Comparison of ENCODE assay signal across 8 cellular contexts in genomic region chr6:30515106-30515505, GRCh38. TPM values are rescaled to one million over a fixed set of nuclear protein-coding genes. Genes with fewer than 3 reads are reported as not detected.
A peak's percentile ranks its signal among the peaks of the same experiment; 100 is the strongest.
DNase-seq lines count a peak whose midpoint lies in the region; ATAC-seq and TF ChIP-seq lines count a peak whose summit lies in the region.
"Had no signal": no experiment of that assay in that cellular context is flagged by ENCODE, and none has a peak within 500 bp of the region (broad histone marks: within the 10 kb centered on the region; RNA-seq: fewer than 3 reads in every experiment).

No MANE protein-coding gene starts in this region.

- POLR2A ChIA-PET in WTC11 (lab: Charles Lee) = no interaction called here

- H3K4me3 ChIP-seq in HL-60 (replicated peaks; ENCODE audit: insufficient read depth, low read length) (no peak overlapping the region), iPS DF 6.9 (ENCODE audit: low read length) (no peak overlapping the region)

- CTCF ChIA-PET in WTC11 (lab: Charles Lee) = interaction anchor here (1.9 kb wide), 1 partner anchor 30 kb away, joined by 7 read pairs; no protein-coding TSS in a partner anchor

- DNase-seq in HL-60 (ENCODE audit: low read depth in 1 of 2, low spot score in 1 of 2) (no peak), WTC11 (ENCODE audit: low spot score) (no peak), iPS DF 6.9 (ENCODE audit: low read depth, low spot score) (no peak), NCI-H510A (lab: John Stamatoyannopoulos, UW) (no peak)
- no peak for DNase-seq in stimulated activated effector memory CD8-positive, alpha-beta T cell treated with anti-CD3 and anti-CD28 coated beads, Interleukin-12 subunit alpha, Interleukin-12 subunit beta, amount 100 ng/mL, for 72 hours (ENCODE audit: low spot score in 2 of 2)
- DNase-seq in effector CD4-positive, alpha-beta T cell = no peak
- DNase-seq: head of caudate nucleus had no signal

- no CpG with 5 or more reads among the region's 4 CpGs for WGBS in iPS DF 6.9 (ENCODE audit: insufficient coverage, insufficient read length)

- ATAC-seq in WTC11 (peak; percentile 19), HG03095 (IDR thresholded peaks at IDR 0.05; ENCODE audit: unreplicated experiment) (no peak)
- no peak for ATAC-seq in stimulated activated effector memory CD8-positive, alpha-beta T cell treated with anti-CD3 and anti-CD28 coated beads, Interleukin-12 subunit alpha, Interleukin-12 subunit beta, amount 100 ng/mL, for 72 hours

- H3K27me3 Mint-ChIP-seq in WTC11 (ENCODE audit: low read depth) = no peaks in the 10 kb centered on the region

- peak overlapping the region; percentile 100 for H3K27ac Mint-ChIP-seq in WTC11
- H3K27ac Mint-ChIP-seq in stimulated activated effector memory CD8-positive, alpha-beta T cell treated with anti-CD3 and anti-CD28 coated beads, Interleukin-12 subunit alpha, Interleukin-12 subunit beta, amount 100 ng/mL, for 72 hours = peak overlapping the region; percentile 97

- peaks cover 29% of the 10 kb centered on the region for H3K4me1 Mint-ChIP-seq in WTC11
- H3K4me1 Mint-ChIP-seq in stimulated activated effector memory CD8-positive, alpha-beta T cell treated with anti-CD3 and anti-CD28 coated beads, Interleukin-12 subunit alpha, Interleukin-12 subunit beta, amount 100 ng/mL, for 72 hours = peaks cover 40% of the 10 kb centered on the region

- no peaks in the 10 kb centered on the region for H3K36me3 ChIP-seq in iPS DF 6.9 (ENCODE audit: control insufficient read depth, insufficient read depth, low read length)

- peaks cover 14% of the 10 kb centered on the region for H3K9me3 Mint-ChIP-seq in WTC11
- H3K9me3 Mint-ChIP-seq in stimulated activated effector memory CD8-positive, alpha-beta T cell treated with anti-CD3 and anti-CD28 coated beads, Interleukin-12 subunit alpha, Interleukin-12 subunit beta, amount 100 ng/mL, for 72 hours = no peaks in the 10 kb centered on the region

- H3K27me3 ChIP-seq in HL-60 (ENCODE audit: insufficient read depth, poor library complexity, severe bottlenecking) (no peaks in the 10 kb centered on the region), iPS DF 6.9 (ENCODE audit: control insufficient read depth, insufficient read depth, low read length) (no peaks in the 10 kb centered on the region)

- no peaks in the 10 kb centered on the region for H3K9me3 ChIP-seq in iPS DF 6.9 (ENCODE audit: control insufficient read depth, insufficient read depth, low read length)

- TF ChIP-seq CTCF in HL-60 (IDR thresholded peaks at IDR 0.05; ENCODE audit: insufficient read depth, low read length) (no peak), WTC11 (IDR thresholded peaks at IDR 0.05) (no peak)

- peak overlapping the region; percentile 80 for H3K4me3 Mint-ChIP-seq in WTC11
- H3K4me3 Mint-ChIP-seq in stimulated activated effector memory CD8-positive, alpha-beta T cell treated with anti-CD3 and anti-CD28 coated beads, Interleukin-12 subunit alpha, Interleukin-12 subunit beta, amount 100 ng/mL, for 72 hours = peak overlapping the region; percentile 75

- H3K27ac ChIP-seq in HL-60 (replicated peaks) (peak overlapping the region; percentile 97), iPS DF 6.9 (ENCODE audit: low read length) (peak overlapping the region; percentile 30)

- no peaks in the 10 kb centered on the region for H3K4me1 ChIP-seq in iPS DF 6.9 (ENCODE audit: control insufficient read depth, insufficient read depth, low read length)

- H3K36me3 Mint-ChIP-seq in WTC11 = peaks cover 18% of the 10 kb centered on the region
- H3K36me3 Mint-ChIP-seq in stimulated activated effector memory CD8-positive, alpha-beta T cell treated with anti-CD3 and anti-CD28 coated beads, Interleukin-12 subunit alpha, Interleukin-12 subunit beta, amount 100 ng/mL, for 72 hours = peaks cover 15% of the 10 kb centered on the region

TF ChIP-seq in WTC11, 78 proteins besides CTCF, POLR2A, EP300 and RAD21:
- TF ChIP-seq ZNF425 (CRISPR knock-in tag; conservative IDR thresholded peaks at IDR 0.05) = no peak
- TF ChIP-seq MYBL2 (CRISPR knock-in tag; IDR thresholded peaks at IDR 0.05) = no peak
- no peak for TF ChIP-seq FOXJ3 (CRISPR knock-in tag; IDR thresholded peaks at IDR 0.05; ENCODE audit: borderline replicate concordance)

RNA-seq across cellular contexts. Expression of gene HLA-E, which starts 25.8 kb away (rescaled TPM):
- total RNA-seq in WTC11 (2021) = 44.6 to 49.0 TPM (median 44.7 TPM) in 3 replicates

RNA-seq across cellular contexts. Expression of gene GNL1, which starts 41.2 kb away (rescaled TPM):
- 69.1 to 85.7 TPM (median 72.8 TPM) in 3 replicates for total RNA-seq in WTC11 (2021)

RNA-seq across cellular contexts. Expression of gene PRR3, which starts 42.0 kb away (rescaled TPM):
- total RNA-seq in WTC11 (2021) = 10.1 to 13.1 TPM (median 10.8 TPM) in 3 replicates

RNA-seq across cellular contexts. Expression of gene ABCF1, which starts 56.1 kb away (rescaled TPM):
- total RNA-seq in WTC11 (2021) = 98.7 to 102 TPM (median 101 TPM) in 3 replicates
